In genomic region chrX:94493405-94493804, GRCh38 we compare ENCODE assay signal across 36 cellular contexts.
"Had no signal": no experiment of that assay in that cellular context is flagged by ENCODE, and none has a peak within 500 bp of the region (broad histone marks: within the 10 kb centered on the region; RNA-seq: fewer than 3 reads in every experiment).

No MANE protein-coding gene starts in this region.

- ATAC-seq: activated CD4-positive, alpha-beta T cell treated with anti-CD3 and anti-CD28 coated beads for 36 hours; activated CD8-positive, alpha-beta memory T cell treated with anti-CD3 and anti-CD28 coated beads, Interleukin-2, amount 10 ng/mL, durations not matched to agents 7 days and 5 days; activated CD8-positive, alpha-beta T cell treated with anti-CD3 and anti-CD28 coated beads, Interleukin-2, amount 10 ng/mL, durations not matched to agents 7 days and 5 days; activated naive CD8-positive, alpha-beta T cell treated with anti-CD3 and anti-CD28 coated beads, Interleukin-2, amount 50 U/mL, for 24 hours; esophagus mucosa; gastrocnemius medialis; T-helper 17 cell had no signal

- H3K9me3 Mint-ChIP-seq: activated CD4-positive, alpha-beta T cell treated with anti-CD3 and anti-CD28 coated beads, Interleukin-2, amount 10 ng/mL, durations not matched to agents 24 days and 14 days; activated naive CD4-positive, alpha-beta T cell treated with anti-CD3 and anti-CD28 coated beads, Interleukin-2, amount 50 U/mL, for 24 hours; activated naive CD8-positive, alpha-beta T cell treated with anti-CD3 and anti-CD28 coated beads for 36 hours; activated naive CD8-positive, alpha-beta T cell treated with anti-CD3 and anti-CD28 coated beads, Interleukin-2, amount 50 U/mL, for 24 hours; activated T-helper 1 cell treated with anti-CD3 and anti-CD28 coated beads, Interleukin-12 subunit alpha, Interleukin-12 subunit beta, Interleukin-2, Interleukin-4 antibody, amounts not matched to agents 30 ng/mL and 10 ng/mL and 1 ng/mL, durations not matched to agents 14 hours and 24 hours and 36 hours; central memory CD8-positive, alpha-beta T cell had no signal

- H3K36me3 ChIP-seq: adrenal gland, breast epithelium, cardiac muscle cell, gastrocnemius medialis had no signal

- H3K9me3 ChIP-seq: adrenal gland, gastrocnemius medialis had no signal

- H3K27me3 ChIP-seq: cardiac muscle cell, gastrocnemius medialis had no signal

- H3K4me1 ChIP-seq: adrenal gland, breast epithelium, gastrocnemius medialis had no signal

- H3K27me3 Mint-ChIP-seq: activated CD4-positive, alpha-beta memory T cell treated with anti-CD3 and anti-CD28 coated beads for 36 hours; activated CD4-positive, alpha-beta T cell treated with anti-CD3 and anti-CD28 coated beads for 36 hours; activated CD4-positive, alpha-beta T cell treated with anti-CD3 and anti-CD28 coated beads, Interleukin-2, amount 10 ng/mL, durations not matched to agents 24 days and 14 days; activated CD8-positive, alpha-beta memory T cell treated with anti-CD3 and anti-CD28 coated beads, Interleukin-2, amount 10 ng/mL, durations not matched to agents 7 days and 5 days; activated naive CD4-positive, alpha-beta T cell treated with anti-CD3 and anti-CD28 coated beads, Interleukin-2, amount 50 U/mL, for 24 hours; activated naive CD8-positive, alpha-beta T cell treated with anti-CD3 and anti-CD28 coated beads for 36 hours; activated naive CD8-positive, alpha-beta T cell treated with anti-CD3 and anti-CD28 coated beads, Interleukin-2, amount 50 U/mL, for 24 hours; central memory CD8-positive, alpha-beta T cell; dendritic cell treated with granulocyte-macrophage colony-stimulating factor and Interleukin-4, amounts not matched to agents 40 ng/mL and 50 ng/mL, for 4 days; T-helper 17 cell had no signal

- H3K4me3 ChIP-seq: adrenal gland, breast epithelium, cardiac muscle cell, coronary artery, dorsolateral prefrontal cortex, gastrocnemius medialis had no signal

- H3K36me3 Mint-ChIP-seq: activated CD4-positive, alpha-beta memory T cell treated with anti-CD3 and anti-CD28 coated beads for 36 hours; activated CD8-positive, alpha-beta memory T cell treated with anti-CD3 and anti-CD28 coated beads, Interleukin-2, amount 10 ng/mL, durations not matched to agents 7 days and 5 days; activated naive CD4-positive, alpha-beta T cell treated with anti-CD3 and anti-CD28 coated beads, Interleukin-2, amount 50 U/mL, for 24 hours; activated naive CD8-positive, alpha-beta T cell treated with anti-CD3 and anti-CD28 coated beads for 36 hours; brain had no signal

- H3K27ac ChIP-seq: adrenal gland, breast epithelium, cardiac muscle cell, coronary artery, dorsolateral prefrontal cortex, gastrocnemius medialis had no signal

- H3K27ac Mint-ChIP-seq: activated CD4-positive, alpha-beta memory T cell treated with anti-CD3 and anti-CD28 coated beads for 36 hours; activated CD4-positive, alpha-beta T cell treated with anti-CD3 and anti-CD28 coated beads for 36 hours; activated CD4-positive, alpha-beta T cell treated with anti-CD3 and anti-CD28 coated beads, Interleukin-2, amount 10 ng/mL, durations not matched to agents 24 days and 14 days; activated CD8-positive, alpha-beta memory T cell treated with anti-CD3 and anti-CD28 coated beads, Interleukin-2, amount 10 ng/mL, durations not matched to agents 7 days and 5 days; activated CD8-positive, alpha-beta T cell treated with anti-CD3 and anti-CD28 coated beads, Interleukin-2, amount 10 ng/mL, durations not matched to agents 7 days and 5 days; activated naive CD4-positive, alpha-beta T cell treated with anti-CD3 and anti-CD28 coated beads for 36 hours; activated naive CD4-positive, alpha-beta T cell treated with anti-CD3 and anti-CD28 coated beads, Interleukin-2, amount 50 U/mL, for 24 hours; activated naive CD8-positive, alpha-beta T cell treated with anti-CD3 and anti-CD28 coated beads for 36 hours; activated naive CD8-positive, alpha-beta T cell treated with anti-CD3 and anti-CD28 coated beads, Interleukin-2, amount 50 U/mL, for 24 hours; activated T-helper 1 cell treated with anti-CD3 and anti-CD28 coated beads, Interleukin-12 subunit alpha, Interleukin-12 subunit beta, Interleukin-2, Interleukin-4 antibody, amounts not matched to agents 30 ng/mL and 10 ng/mL and 1 ng/mL, durations not matched to agents 14 hours and 24 hours and 36 hours; activated T-helper 2 cell treated with anti-CD3 and anti-CD28 coated beads, Interferon-gamma antibody, Interleukin-2, Interleukin-4, amounts not matched to agents 10 μg/mL and 5 μg/mL and 100 μg/mL, durations not matched to agents 14 hours and 24 hours and 36 hours; brain; dendritic cell treated with granulocyte-macrophage colony-stimulating factor and Interleukin-4, amounts not matched to agents 40 ng/mL and 50 ng/mL, for 4 days; endodermal cell; T-helper 17 cell; T-helper 2 cell treated with Interferon-gamma antibody and Interleukin-4, amounts not matched to agents 5 μg/mL and 100 μg/mL, for 36 hours had no signal

- H3K4me3 Mint-ChIP-seq: activated CD4-positive, alpha-beta memory T cell treated with anti-CD3 and anti-CD28 coated beads for 36 hours; activated CD4-positive, alpha-beta T cell treated with anti-CD3 and anti-CD28 coated beads for 36 hours; activated CD4-positive, alpha-beta T cell treated with anti-CD3 and anti-CD28 coated beads, Interleukin-2, amount 10 ng/mL, durations not matched to agents 24 days and 14 days; activated CD8-positive, alpha-beta memory T cell treated with anti-CD3 and anti-CD28 coated beads, Interleukin-2, amount 10 ng/mL, durations not matched to agents 7 days and 5 days; activated CD8-positive, alpha-beta T cell treated with anti-CD3 and anti-CD28 coated beads, Interleukin-2, amount 10 ng/mL, durations not matched to agents 7 days and 5 days; activated naive CD4-positive, alpha-beta T cell treated with anti-CD3 and anti-CD28 coated beads for 36 hours; activated naive CD4-positive, alpha-beta T cell treated with anti-CD3 and anti-CD28 coated beads, Interleukin-2, amount 50 U/mL, for 24 hours; activated naive CD8-positive, alpha-beta T cell treated with anti-CD3 and anti-CD28 coated beads for 36 hours; activated naive CD8-positive, alpha-beta T cell treated with anti-CD3 and anti-CD28 coated beads, Interleukin-2, amount 50 U/mL, for 24 hours; activated T-helper 1 cell treated with anti-CD3 and anti-CD28 coated beads, Interleukin-12 subunit alpha, Interleukin-12 subunit beta, Interleukin-2, Interleukin-4 antibody, amounts not matched to agents 30 ng/mL and 10 ng/mL and 1 ng/mL, durations not matched to agents 14 hours and 24 hours and 36 hours; central memory CD8-positive, alpha-beta T cell; dendritic cell treated with granulocyte-macrophage colony-stimulating factor and Interleukin-4, amounts not matched to agents 40 ng/mL and 50 ng/mL, for 4 days; T-helper 17 cell; T-helper 2 cell treated with Interferon-gamma antibody and Interleukin-4, amounts not matched to agents 5 μg/mL and 100 μg/mL, for 36 hours had no signal

- H3K4me1 Mint-ChIP-seq: activated CD4-positive, alpha-beta T cell treated with anti-CD3 and anti-CD28 coated beads for 36 hours; activated CD4-positive, alpha-beta T cell treated with anti-CD3 and anti-CD28 coated beads, Interleukin-2, amount 10 ng/mL, durations not matched to agents 24 days and 14 days; activated CD8-positive, alpha-beta memory T cell treated with anti-CD3 and anti-CD28 coated beads, Interleukin-2, amount 10 ng/mL, durations not matched to agents 7 days and 5 days; activated naive CD4-positive, alpha-beta T cell treated with anti-CD3 and anti-CD28 coated beads, Interleukin-2, amount 50 U/mL, for 24 hours; activated naive CD8-positive, alpha-beta T cell treated with anti-CD3 and anti-CD28 coated beads for 36 hours; activated naive CD8-positive, alpha-beta T cell treated with anti-CD3 and anti-CD28 coated beads, Interleukin-2, amount 50 U/mL, for 24 hours; central memory CD8-positive, alpha-beta T cell; T-helper 17 cell had no signal

- DNase-seq: activated CD4-positive, alpha-beta memory T cell treated with anti-CD3 and anti-CD28 coated beads for 36 hours; activated CD4-positive, alpha-beta T cell treated with anti-CD3 and anti-CD28 coated beads for 36 hours; activated CD4-positive, alpha-beta T cell treated with anti-CD3 and anti-CD28 coated beads, Interleukin-2, amount 10 ng/mL, durations not matched to agents 24 days and 14 days; activated CD4-positive, CD25-positive, alpha-beta regulatory T cell; activated CD4-positive, CD25-positive, alpha-beta regulatory T cell treated with anti-CD3 and anti-CD28 coated beads, Interleukin-2, amount 50 U/mL, for 72 hours; activated CD8-positive, alpha-beta memory T cell treated with anti-CD3 and anti-CD28 coated beads, Interleukin-2, amount 10 ng/mL, durations not matched to agents 7 days and 5 days; activated CD8-positive, alpha-beta memory T cell treated with anti-CD3 and anti-CD28 coated beads, Interleukin-2, amount 50 U/mL, for 4 hours; activated CD8-positive, alpha-beta T cell treated with anti-CD3 and anti-CD28 coated beads, Interleukin-2, amount 10 ng/mL, durations not matched to agents 7 days and 5 days; activated effector memory CD4-positive, alpha-beta T cell treated with anti-CD3 and anti-CD28 coated beads, Interleukin-2, amount 50 U/mL, for 16 hours; activated naive CD4-positive, alpha-beta T cell treated with anti-CD3 and anti-CD28 coated beads for 36 hours; activated naive CD8-positive, alpha-beta T cell treated with anti-CD3 and anti-CD28 coated beads for 36 hours; activated naive CD8-positive, alpha-beta T cell treated with anti-CD3 and anti-CD28 coated beads, Interleukin-2, amount 50 U/mL, for 24 hours; activated T-cell treated with anti-CD3 and anti-CD28 coated beads, Interleukin-2, amount 50 U/mL, for 1 hour; activated T-cell treated with anti-CD3 and anti-CD28 coated beads, Interleukin-2, amount 50 U/mL, for 48 hours; adrenal gland; aorta; dorsolateral prefrontal cortex; effector memory CD4-positive, alpha-beta T cell; endodermal cell; foreskin fibroblast; gastrocnemius medialis; glutamatergic neuron; T-helper 1 cell; T-helper 17 cell; T1000 had no signal
